In genomic region chr9:98655428-98655827, GRCh38 we compare ENCODE assay signal across 4 cellular contexts. TPM values are rescaled to one million over a fixed set of nuclear protein-coding genes. Genes with fewer than 3 reads are reported as not detected.
"Had no signal": no experiment of that assay in that cellular context is flagged by ENCODE, and none has a peak within 500 bp of the region (broad histone marks: within the 10 kb centered on the region; RNA-seq: fewer than 3 reads in every experiment).

No MANE protein-coding gene starts in this region.

RNA-seq across cellular contexts. Expression of gene GABBR2, which starts 53.3 kb away (rescaled TPM):
- total RNA-seq: subcutaneous adipose tissue, thoracic aorta, transverse colon, vagina had no signal
